In the genomic region with DNA sequence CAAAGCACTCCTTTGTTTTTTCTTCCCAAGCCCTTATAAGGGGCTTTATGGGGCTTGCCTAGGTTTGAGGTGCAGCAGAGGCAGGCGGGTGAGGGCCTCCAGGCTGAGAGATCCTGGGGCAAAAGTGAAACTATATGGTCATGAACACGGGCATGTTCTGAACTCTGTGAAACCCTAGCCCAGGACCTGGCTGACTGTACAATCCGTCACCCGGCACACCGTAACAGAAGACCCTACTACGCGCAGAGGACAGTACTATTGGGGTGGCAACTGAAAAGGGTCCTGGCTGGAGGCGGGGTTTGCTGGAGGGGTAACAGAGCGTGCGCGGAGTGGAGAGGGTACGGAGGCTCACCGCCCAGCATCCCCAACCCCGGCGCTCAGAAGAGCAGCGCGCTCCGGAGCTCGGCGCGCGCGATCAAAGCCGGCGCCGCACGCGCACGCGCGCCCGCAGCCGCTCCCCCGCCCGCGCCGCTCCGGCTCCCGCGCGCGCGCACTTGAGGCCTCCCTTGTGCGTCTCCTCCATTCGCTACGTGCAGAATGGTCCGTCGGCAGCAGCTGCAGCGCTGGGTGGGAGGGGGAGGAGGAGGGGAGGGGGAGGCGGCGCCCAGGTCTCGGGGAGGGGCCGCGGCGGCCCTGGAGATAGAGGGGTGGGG, we compare ENCODE assay signal across 1 cellular context.
TF ChIP-seq lines count a peak whose summit lies in the region.

No MANE protein-coding gene starts in this region.

TF ChIP-seq in GM23338, 12 proteins besides CTCF, POLR2A, EP300 and RAD21:
- TF ChIP-seq, protein P1, sequence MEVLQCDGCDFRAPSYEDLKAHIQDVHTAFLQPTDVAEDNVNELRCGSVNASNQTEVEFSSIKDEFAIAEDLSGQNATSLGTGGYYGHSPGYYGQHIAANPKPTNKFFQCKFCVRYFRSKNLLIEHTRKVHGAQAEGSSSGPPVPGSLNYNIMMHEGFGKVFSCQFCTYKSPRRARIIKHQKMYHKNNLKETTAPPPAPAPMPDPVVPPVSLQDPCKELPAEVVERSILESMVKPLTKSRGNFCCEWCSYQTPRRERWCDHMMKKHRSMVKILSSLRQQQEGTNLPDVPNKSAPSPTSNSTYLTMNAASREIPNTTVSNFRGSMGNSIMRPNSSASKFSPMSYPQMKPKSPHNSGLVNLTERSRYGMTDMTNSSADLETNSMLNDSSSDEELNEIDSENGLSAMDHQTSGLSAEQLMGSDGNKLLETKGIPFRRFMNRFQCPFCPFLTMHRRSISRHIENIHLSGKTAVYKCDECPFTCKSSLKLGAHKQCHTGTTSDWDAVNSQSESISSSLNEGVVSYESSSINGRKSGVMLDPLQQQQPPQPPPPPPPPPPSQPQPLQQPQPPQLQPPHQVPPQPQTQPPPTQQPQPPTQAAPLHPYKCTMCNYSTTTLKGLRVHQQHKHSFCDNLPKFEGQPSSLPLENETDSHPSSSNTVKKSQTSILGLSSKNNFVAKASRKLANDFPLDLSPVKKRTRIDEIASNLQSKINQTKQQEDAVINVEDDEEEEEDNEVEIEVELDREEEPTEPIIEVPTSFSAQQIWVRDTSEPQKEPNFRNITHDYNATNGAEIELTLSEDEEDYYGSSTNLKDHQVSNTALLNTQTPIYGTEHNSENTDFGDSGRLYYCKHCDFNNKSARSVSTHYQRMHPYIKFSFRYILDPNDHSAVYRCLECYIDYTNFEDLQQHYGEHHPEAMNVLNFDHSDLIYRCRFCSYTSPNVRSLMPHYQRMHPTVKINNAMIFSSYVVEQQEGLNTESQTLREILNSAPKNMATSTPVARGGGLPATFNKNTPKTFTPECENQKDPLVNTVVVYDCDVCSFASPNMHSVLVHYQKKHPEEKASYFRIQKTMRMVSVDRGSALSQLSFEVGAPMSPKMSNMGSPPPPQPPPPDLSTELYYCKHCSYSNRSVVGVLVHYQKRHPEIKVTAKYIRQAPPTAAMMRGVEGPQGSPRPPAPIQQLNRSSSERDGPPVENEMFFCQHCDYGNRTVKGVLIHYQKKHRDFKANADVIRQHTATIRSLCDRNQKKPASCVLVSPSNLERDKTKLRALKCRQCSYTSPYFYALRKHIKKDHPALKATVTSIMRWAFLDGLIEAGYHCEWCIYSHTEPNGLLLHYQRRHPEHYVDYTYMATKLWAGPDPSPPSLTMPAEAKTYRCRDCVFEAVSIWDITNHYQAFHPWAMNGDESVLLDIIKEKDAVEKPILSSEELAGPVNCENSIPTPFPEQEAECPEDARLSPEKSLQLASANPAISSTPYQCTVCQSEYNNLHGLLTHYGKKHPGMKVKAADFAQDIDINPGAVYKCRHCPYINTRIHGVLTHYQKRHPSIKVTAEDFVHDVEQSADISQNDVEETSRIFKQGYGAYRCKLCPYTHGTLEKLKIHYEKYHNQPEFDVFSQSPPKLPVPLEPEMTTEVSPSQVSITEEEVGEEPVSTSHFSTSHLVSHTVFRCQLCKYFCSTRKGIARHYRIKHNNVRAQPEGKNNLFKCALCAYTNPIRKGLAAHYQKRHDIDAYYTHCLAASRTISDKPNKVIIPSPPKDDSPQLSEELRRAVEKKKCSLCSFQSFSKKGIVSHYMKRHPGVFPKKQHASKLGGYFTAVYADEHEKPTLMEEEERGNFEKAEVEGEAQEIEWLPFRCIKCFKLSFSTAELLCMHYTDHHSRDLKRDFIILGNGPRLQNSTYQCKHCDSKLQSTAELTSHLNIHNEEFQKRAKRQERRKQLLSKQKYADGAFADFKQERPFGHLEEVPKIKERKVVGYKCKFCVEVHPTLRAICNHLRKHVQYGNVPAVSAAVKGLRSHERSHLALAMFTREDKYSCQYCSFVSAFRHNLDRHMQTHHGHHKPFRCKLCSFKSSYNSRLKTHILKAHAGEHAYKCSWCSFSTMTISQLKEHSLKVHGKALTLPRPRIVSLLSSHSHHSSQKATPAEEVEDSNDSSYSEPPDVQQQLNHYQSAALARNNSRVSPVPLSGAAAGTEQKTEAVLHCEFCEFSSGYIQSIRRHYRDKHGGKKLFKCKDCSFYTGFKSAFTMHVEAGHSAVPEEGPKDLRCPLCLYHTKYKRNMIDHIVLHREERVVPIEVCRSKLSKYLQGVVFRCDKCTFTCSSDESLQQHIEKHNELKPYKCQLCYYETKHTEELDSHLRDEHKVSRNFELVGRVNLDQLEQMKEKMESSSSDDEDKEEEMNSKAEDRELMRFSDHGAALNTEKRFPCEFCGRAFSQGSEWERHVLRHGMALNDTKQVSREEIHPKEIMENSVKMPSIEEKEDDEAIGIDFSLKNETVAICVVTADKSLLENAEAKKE (CRISPR knock-in tag; IDR thresholded peaks at IDR 0.05), result no peak
- TF ChIP-seq POLR2AphosphoS5 (IDR thresholded peaks at IDR 0.05; ENCODE audit: low read depth), result 0 out of 2 replicates have a peak, but pooled peaks have one; percentile 36
